In the genomic region with DNA sequence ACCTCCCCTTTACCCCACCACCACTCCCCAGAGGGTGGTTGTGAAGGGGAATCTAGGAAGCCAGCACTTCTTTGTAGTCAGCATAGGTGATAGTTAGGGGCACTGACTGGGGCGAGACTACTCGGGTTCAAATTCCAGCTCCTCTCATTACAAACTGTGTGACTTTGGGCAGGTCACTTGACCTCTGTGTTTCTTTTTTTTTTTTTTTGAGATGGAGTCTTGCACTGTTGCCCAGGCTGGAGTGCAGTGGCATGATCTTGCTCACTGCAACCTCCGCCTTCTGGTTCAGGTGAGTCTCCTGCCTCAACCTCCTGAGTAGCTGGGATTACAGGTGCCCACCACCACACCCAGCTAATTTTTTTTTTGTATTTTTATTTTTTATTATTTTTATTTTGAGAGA, we compare ENCODE assay signal across 8 cellular contexts. TPM values are rescaled to one million over a fixed set of nuclear protein-coding genes. Genes with fewer than 3 reads are reported as not detected.
DNase-seq lines count a peak whose midpoint lies in the region; ATAC-seq, FAIRE-seq and TF ChIP-seq lines count a peak whose summit lies in the region.
"Not testable (repeated sequence)": the region's sequence is repeated elsewhere in the genome, so short reads cannot be mapped to it uniquely, and the experiment has no call there.
"Had no signal": no experiment of that assay in that cellular context is flagged by ENCODE, and none has a peak within 500 bp of the region (broad histone marks: within the 10 kb centered on the region; RNA-seq: fewer than 3 reads in every experiment).

No MANE protein-coding gene starts in this region.

- ATAC-seq in upper lobe of right lung, result not testable (repeated sequence)

- not testable (repeated sequence) for H2AFZ ChIP-seq in astrocyte (ENCODE audit: low read depth, low read length); fibroblast of lung (ENCODE audit: low read length)

- H4K20me1 ChIP-seq in DOHH2 (ENCODE audit: control insufficient read depth, insufficient read depth, low read depth, low read length); fibroblast of lung (ENCODE audit: control insufficient read depth, extremely low read depth, insufficient read depth, low read length): not testable (repeated sequence)
- H4K20me1 ChIP-seq in astrocyte (ENCODE audit: insufficient read depth, low read length), result peaks cover 16% of the 10 kb centered on the region

- TF ChIP-seq CTCF in DOHH2 (IDR thresholded peaks at IDR 0.05; ENCODE audit: low read depth, low read length, poor library complexity, severe bottlenecking); astrocyte (IDR thresholded peaks at IDR 0.05; ENCODE audit: insufficient read depth, low read depth, low read length); fibroblast of lung (conservative IDR thresholded peaks at IDR 0.05 in 1 of 2, IDR thresholded peaks at IDR 0.05 in 1 of 2; ENCODE audit: low read depth in 1 of 2, low read length in 2 of 2); upper lobe of right lung (IDR thresholded peaks at IDR 0.05): not testable (repeated sequence)

- H3K27ac Mint-ChIP-seq in astrocyte (ENCODE audit: unreplicated experiment), result peak overlapping the region; percentile 77

- not testable (repeated sequence) for H3K27ac ChIP-seq in DOHH2 (ENCODE audit: low read depth, low read length)
- H3K27ac ChIP-seq in astrocyte (ENCODE audit: low read depth, low read length) (peak overlapping the region; percentile 26), fibroblast of lung (ENCODE audit: insufficient read depth, low read length) (peak overlapping the region; percentile 79), muscle layer of colon (ENCODE audit: low read depth, low read length) (peak overlapping the region; percentile 15), skeletal muscle tissue (ENCODE audit: low read depth, low read length) (peak overlapping the region; percentile 75), upper lobe of right lung (peak overlapping the region; percentile 18)

- H3K79me2 ChIP-seq in DOHH2 (ENCODE audit: control insufficient read depth, low read length), result peaks cover 17% of the 10 kb centered on the region
- not testable (repeated sequence) for H3K79me2 ChIP-seq in astrocyte (ENCODE audit: insufficient read depth, low read length); fibroblast of lung (ENCODE audit: control insufficient read depth, insufficient read depth, low read length)

- not testable (repeated sequence) for H3K9me2 ChIP-seq in DOHH2 (replicated peaks; ENCODE audit: control insufficient read depth, low read length)

- 0 out of 2 replicates have a peak overlapping the region, but pooled peaks have one; percentile 94 for H3K4me2 ChIP-seq in DOHH2 (ENCODE audit: low read length)
- peak overlapping the region; percentile 88 for H3K4me2 ChIP-seq in astrocyte (ENCODE audit: low read length)
- peak overlapping the region; percentile 40 for H3K4me2 ChIP-seq in fibroblast of lung (ENCODE audit: extremely low read depth, insufficient read depth, low read length)

- H3K36me3 ChIP-seq in DOHH2 (ENCODE audit: control insufficient read depth, low read length); astrocyte (ENCODE audit: insufficient read depth, low read length); fibroblast of lung (ENCODE audit: control insufficient read depth, insufficient read depth, low read length); muscle layer of colon (ENCODE audit: insufficient read depth, low read length); skeletal muscle tissue (ENCODE audit: control insufficient read depth in 3 of 3, insufficient read depth in 3 of 3, low read length in 3 of 3); upper lobe of right lung: not testable (repeated sequence)

- peaks cover 19% of the 10 kb centered on the region for H3K36me3 Mint-ChIP-seq in astrocyte (ENCODE audit: low read depth, unreplicated experiment)

- FAIRE-seq in astrocyte (lab: Jason Lieb, UNC), result not testable (repeated sequence)

- not testable (repeated sequence) for H3K4me3 Mint-ChIP-seq in astrocyte (ENCODE audit: unreplicated experiment)

- H3K4me1 Mint-ChIP-seq in astrocyte (ENCODE audit: low read depth, unreplicated experiment), result peaks cover 15% of the 10 kb centered on the region

- intact Hi-C loops in upper lobe of right lung (cut with DNase I), result not testable (repeated sequence)

- H3K27me3 Mint-ChIP-seq in astrocyte (ENCODE audit: low read depth, unreplicated experiment), result not testable (repeated sequence)

- H3K9ac ChIP-seq in astrocyte (ENCODE audit: low read length) (peak overlapping the region; percentile 60), skeletal muscle tissue (ENCODE audit: low read depth in 1 of 3, low read length in 3 of 3) (peak overlapping the region in 1 of 3 donors; percentile 68)
- H3K9ac ChIP-seq in fibroblast of lung (ENCODE audit: insufficient read depth, low read length); muscle layer of colon (ENCODE audit: low read length): not testable (repeated sequence)

- peaks cover 39% of the 10 kb centered on the region for H3K4me1 ChIP-seq in DOHH2 (ENCODE audit: control insufficient read depth, low read length)
- peaks cover 27% of the 10 kb centered on the region for H3K4me1 ChIP-seq in astrocyte (ENCODE audit: insufficient read depth, low read length)
- peaks cover 25% of the 10 kb centered on the region for H3K4me1 ChIP-seq in fibroblast of lung (ENCODE audit: control insufficient read depth, extremely low read depth, insufficient read depth, low read length)
- H3K4me1 ChIP-seq in muscle layer of colon (ENCODE audit: insufficient read depth, low read length), result peaks cover 31% of the 10 kb centered on the region
- peaks cover 26 to 41% (median 35%) of the 10 kb centered on the region in 3 donors for H3K4me1 ChIP-seq in skeletal muscle tissue (ENCODE audit: control insufficient read depth in 3 of 3, insufficient read depth in 3 of 3, low read length in 3 of 3)
- peaks cover 13% of the 10 kb centered on the region for H3K4me1 ChIP-seq in upper lobe of right lung

- not testable (repeated sequence) for H3K9me3 ChIP-seq in DOHH2 (ENCODE audit: control insufficient read depth, insufficient read depth, low read length); astrocyte (ENCODE audit: insufficient read depth, low read depth, low read length); fibroblast of lung (ENCODE audit: control insufficient read depth, insufficient read depth, low read depth, low read length); muscle layer of colon (ENCODE audit: low read length); skeletal muscle tissue (ENCODE audit: control insufficient read depth in 3 of 3, low read length in 3 of 3); upper lobe of right lung

- not testable (repeated sequence) for H3K27me3 ChIP-seq in DOHH2 (ENCODE audit: control insufficient read depth, low read length); astrocyte (ENCODE audit: insufficient read depth, low read length); fibroblast of lung (ENCODE audit: control insufficient read depth, insufficient read depth, low read length); muscle layer of colon (ENCODE audit: control insufficient read depth in 1 of 2, insufficient read depth in 2 of 2, low read length in 2 of 2); skeletal muscle tissue (ENCODE audit: control insufficient read depth in 3 of 3, insufficient read depth in 3 of 3, low read length in 3 of 3); upper lobe of right lung

- not testable (repeated sequence) for H3K9me3 Mint-ChIP-seq in astrocyte (ENCODE audit: unreplicated experiment)

- not testable (repeated sequence) for DNase-seq in astrocyte (ENCODE audit: low read depth); fibroblast of lung (ENCODE audit: low read depth in 2 of 2); upper lobe of right lung

- H3K4me3 ChIP-seq in DOHH2 (ENCODE audit: low read length); astrocyte (ENCODE audit: insufficient read depth, low read depth, low read length); muscle layer of colon (ENCODE audit: low read depth in 1 of 2, low read length in 2 of 2); upper lobe of right lung: not testable (repeated sequence)
- peak overlapping the region in 1 of 4 experiments; percentile 54 for H3K4me3 ChIP-seq in fibroblast of lung (replicated peaks in 1 of 4; ENCODE audit: control extremely low read depth in 1 of 4, insufficient read depth in 1 of 4, low read depth in 3 of 4, low read length in 4 of 4)
- peak overlapping the region in 1 of 3 donors; percentile 54 for H3K4me3 ChIP-seq in skeletal muscle tissue (ENCODE audit: low read length in 3 of 3)

- not testable (repeated sequence) for H3F3A ChIP-seq in DOHH2 (ENCODE audit: control insufficient read depth, insufficient read depth)

RNA-seq across cellular contexts. Expression of gene INAFM1, which starts 1.8 kb away (rescaled TPM):
- total RNA-seq in astrocyte (23.6 and 25.7 TPM in 2 replicates), fibroblast of lung (1.8 and 3.6 TPM in 2 replicates), skeletal muscle tissue (1.6 TPM), upper lobe of right lung (18.2 TPM)
- 1.9 and 2.0 TPM in 2 replicates for polyA plus RNA-seq in fibroblast of lung
- polyA plus RNA-seq in fibroblast of lung (2012), result 17.9 and 20.4 TPM in 2 replicates
- 2.7 and 5.7 TPM in 2 replicates for polyA minus RNA-seq in fibroblast of lung (ENCODE audit: low replicate concordance)

RNA-seq across cellular contexts. Expression of gene CCDC9, which starts 20.2 kb away (rescaled TPM):
- total RNA-seq in astrocyte (44.6 and 45.5 TPM in 2 replicates), fibroblast of lung (8.0 and 8.1 TPM in 2 replicates), skeletal muscle tissue (4.2 TPM), upper lobe of right lung (36.1 TPM)
- polyA plus RNA-seq in fibroblast of lung, result 5.4 and 7.2 TPM in 2 replicates
- 20.0 and 24.8 TPM in 2 replicates for polyA plus RNA-seq in fibroblast of lung (2012)
- polyA minus RNA-seq in fibroblast of lung (ENCODE audit: low replicate concordance), result 2.1 and 29.6 TPM in 2 replicates

RNA-seq across cellular contexts. Expression of gene C5AR1, which starts 33.1 kb away (rescaled TPM):
- 4.6 and 5.2 TPM in 2 replicates for total RNA-seq in astrocyte
- total RNA-seq in fibroblast of lung, result under 0.01 and 0.33 TPM in 2 replicates
- 0.73 and 0.81 TPM in 2 replicates for polyA plus RNA-seq in fibroblast of lung
- 0.46 and 0.72 TPM in 2 replicates for polyA plus RNA-seq in fibroblast of lung (2012)
- polyA minus RNA-seq in fibroblast of lung (ENCODE audit: low replicate concordance), result 0.71 TPM in 1 of 2 replicates, not detected in the other
- 1.0 TPM for total RNA-seq in skeletal muscle tissue
- 58.9 TPM for total RNA-seq in upper lobe of right lung
- total RNA-seq: GM23338 had no signal

RNA-seq across cellular contexts. Expression of gene BBC3, which starts 45.5 kb away (rescaled TPM):
- total RNA-seq in astrocyte, result 43.5 and 54.6 TPM in 2 replicates
- total RNA-seq in fibroblast of lung, result 37.7 and 38.3 TPM in 2 replicates
- 1.4 and 2.4 TPM in 2 replicates for polyA plus RNA-seq in fibroblast of lung
- 6.2 and 8.5 TPM in 2 replicates for polyA plus RNA-seq in fibroblast of lung (2012)
- polyA minus RNA-seq in fibroblast of lung (ENCODE audit: low replicate concordance), result 2.6 and 3.8 TPM in 2 replicates
- total RNA-seq in skeletal muscle tissue, result 2.6 TPM
- 20.1 TPM for total RNA-seq in upper lobe of right lung

RNA-seq across cellular contexts. Expression of gene C5AR2, which starts 55.5 kb away (rescaled TPM):
- total RNA-seq in astrocyte (not detected in 2 replicates), fibroblast of lung (under 0.01 TPM in 1 of 2 replicates, not detected in the other), skeletal muscle tissue (0.52 TPM), upper lobe of right lung (3.5 TPM)
- polyA plus RNA-seq in fibroblast of lung, result 0.02 and 0.08 TPM in 2 replicates
- 0.03 TPM in 1 of 2 replicates, not detected in the other for polyA plus RNA-seq in fibroblast of lung (2012)
- 0.07 TPM in 1 of 2 replicates, not detected in the other for polyA minus RNA-seq in fibroblast of lung (ENCODE audit: low replicate concordance)
- polyA plus RNA-seq: GM23338, hepatocyte had no signal

Comparison
In these comparisons a context has a peak if more than half of its experiments do, and no peak if none do; other contexts are left out.
1. H3K4me2 ChIP-seq: peak in every context shown above with its lines; median percentile 94 in DOHH2; 88 in astrocyte; 40 in fibroblast of lung.